1 cellular context compared by ENCODE assay signal in the genomic region with DNA sequence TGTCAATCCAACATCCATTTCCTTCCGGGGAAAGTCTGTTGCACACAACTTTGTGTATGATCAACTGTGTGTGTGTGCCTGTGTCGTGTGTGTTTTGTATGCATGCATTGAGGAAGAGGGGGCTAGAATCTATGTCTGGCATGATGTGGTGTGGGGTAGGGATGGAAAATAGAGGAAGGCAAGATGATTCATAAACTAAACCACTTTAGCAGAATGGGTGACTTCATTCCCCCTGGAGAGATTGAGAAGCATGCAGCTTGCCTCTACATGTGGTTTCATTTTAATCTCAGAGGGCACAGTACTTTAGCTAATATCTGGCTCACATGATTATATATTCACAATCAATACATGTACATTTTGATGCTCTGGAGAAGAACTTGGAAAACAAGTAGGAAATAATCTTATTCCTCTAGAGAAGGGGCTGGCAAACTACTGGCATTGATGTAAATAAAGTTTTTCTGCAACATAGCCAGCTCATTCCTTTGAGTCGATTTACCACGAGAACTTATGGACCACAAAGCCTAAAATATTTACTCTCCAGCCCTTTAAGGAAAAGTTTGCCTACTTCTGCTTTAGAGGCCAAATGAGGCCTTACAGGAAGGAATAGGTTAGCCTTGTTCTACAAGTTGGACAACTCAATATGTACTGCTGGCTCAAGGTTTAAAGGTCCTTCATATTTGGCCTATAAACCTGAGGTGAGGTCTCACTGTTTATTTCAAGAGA.
TF ChIP-seq lines count a peak whose summit lies in the region.

No MANE protein-coding gene starts in this region.

TF ChIP-seq in IMR-90, 13 proteins besides CTCF, POLR2A, EP300 and RAD21:
- TF ChIP-seq RCOR1 (IDR thresholded peaks at IDR 0.05; ENCODE audit: insufficient replicate concordance, low read length) (no peak), MXI1 (IDR thresholded peaks at IDR 0.05; ENCODE audit: borderline replicate concordance, low read depth, low read length) (peak; percentile 30; the same call in 1 of the 2 replicates)
